Comparison of ENCODE assay signal across 11 cellular contexts in the genomic region with DNA sequence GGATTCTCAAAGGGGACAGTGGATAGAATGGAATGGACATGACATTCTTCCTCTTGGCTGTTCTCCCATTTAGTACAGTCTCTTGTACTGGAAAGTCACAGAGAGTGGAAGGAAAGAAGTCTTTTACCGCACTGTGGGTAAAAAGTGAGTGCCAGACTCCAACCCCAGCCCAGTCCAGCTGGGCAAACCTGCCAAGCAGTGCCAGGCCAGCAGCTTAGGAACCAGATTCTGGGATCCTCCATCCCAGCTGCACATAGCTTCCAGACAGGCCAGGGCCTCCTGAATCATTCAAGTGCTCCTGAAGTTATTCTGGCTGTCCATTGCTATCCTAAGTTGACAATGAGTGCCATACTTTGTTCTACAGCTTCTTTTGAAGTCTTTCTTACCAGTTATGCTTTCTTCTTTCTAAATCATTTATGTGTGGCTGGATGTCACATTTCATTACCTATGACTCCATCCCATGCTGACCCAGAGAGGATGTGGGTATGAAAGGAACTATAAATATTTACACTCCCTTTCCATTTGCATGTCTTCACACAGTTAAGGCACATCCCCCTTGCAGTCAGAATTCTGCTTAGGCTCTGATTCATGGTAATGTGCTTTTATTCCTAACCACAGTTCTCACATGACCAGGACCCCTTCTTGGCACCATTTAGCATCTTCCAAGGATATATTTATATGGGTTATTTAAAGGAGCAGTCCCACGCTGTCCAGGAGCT.
A peak's percentile ranks its signal among the peaks of the same experiment; 100 is the strongest.
DNase-seq lines count a peak whose midpoint lies in the region; ATAC-seq and TF ChIP-seq lines count a peak whose summit lies in the region.
"Had no signal": no experiment of that assay in that cellular context is flagged by ENCODE, and none has a peak within 500 bp of the region (broad histone marks: within the 10 kb centered on the region; RNA-seq: fewer than 3 reads in every experiment).

No MANE protein-coding gene starts in this region.

- H3K9me3 ChIP-seq in PC-3 (ENCODE audit: low read length) (no peaks in the 10 kb centered on the region), MM.1S (replicated peaks; ENCODE audit: insufficient read depth, low read length) (no peaks in the 10 kb centered on the region), testis (no peaks in the 10 kb centered on the region)
- H3K9me3 ChIP-seq: pancreas had no signal

- BruUV-seq in PC-3 (replicated peaks; lab: Mats Ljungman, UMichigan): no TSS peak

- H2AFZ ChIP-seq in PC-3 (ENCODE audit: low read length): no peak overlapping the region
- no peak overlapping the region for H2AFZ ChIP-seq in MM.1S (ENCODE audit: low read length)

- no peaks in the 10 kb centered on the region for H3K79me2 ChIP-seq in PC-3 (ENCODE audit: low read length)
- no peaks in the 10 kb centered on the region for H3K79me2 ChIP-seq in MM.1S (ENCODE audit: low read length)

- POLR2A ChIA-PET in PC-3 (lab: Charles Lee; ENCODE audit: unreplicated experiment): no interaction called here

- H3K27me3 ChIP-seq in PC-3 (ENCODE audit: low read length): no peaks in the 10 kb centered on the region
- no peaks in the 10 kb centered on the region for H3K27me3 ChIP-seq in dorsolateral prefrontal cortex
- H3K27me3 ChIP-seq in MM.1S (replicated peaks; ENCODE audit: insufficient read depth, low read length): no peaks in the 10 kb centered on the region
- no peaks in the 10 kb centered on the region for H3K27me3 ChIP-seq in testis
- H3K27me3 ChIP-seq: pancreas had no signal

- no peak for TF ChIP-seq POLR2A in testis (IDR thresholded peaks at IDR 0.05)

- peak overlapping the region; percentile 53 for H3K4me2 ChIP-seq in PC-3 (ENCODE audit: low read length)
- H3K4me2 ChIP-seq in MM.1S (ENCODE audit: low read depth, low read length): no peak overlapping the region

- H3K4me1 ChIP-seq in PC-3 (ENCODE audit: insufficient read depth, low read length) (peaks cover 22% of the 10 kb centered on the region), MM.1S (ENCODE audit: low read length) (no peaks in the 10 kb centered on the region), testis (no peaks in the 10 kb centered on the region)
- H3K4me1 ChIP-seq: pancreas had no signal

- H3K9ac ChIP-seq in PC-3 (ENCODE audit: low read length): peak overlapping the region; percentile 41
- no peak overlapping the region for H3K9ac ChIP-seq in MM.1S (ENCODE audit: low read length)

- TF ChIP-seq CTCF in PC-3 (conservative IDR thresholded peaks at IDR 0.05; ENCODE audit: low read depth, low read length) (no peak), dorsolateral prefrontal cortex (IDR thresholded peaks at IDR 0.05 in 54 of 56, conservative IDR thresholded peaks at IDR 0.05 in 2 of 56; ENCODE audit: low read depth in 1 of 56, partially characterized antibody in 56 of 56) (no peak), MM.1S (IDR thresholded peaks at IDR 0.05; ENCODE audit: low read length) (no peak), testis (IDR thresholded peaks at IDR 0.05) (no peak)

- peak; percentile 94 for DNase-seq in GM04504 (ENCODE audit: low read depth)
- peak; percentile 88 for DNase-seq in PC-3
- no peak for DNase-seq in dorsolateral prefrontal cortex
- peak; percentile 74 for DNase-seq in skeletal muscle cell (ENCODE audit: low read depth)
- no peak for DNase-seq in activated CD4-positive, alpha-beta T cell treated with anti-CD3 and anti-CD28 coated beads for 48 hours
- DNase-seq in MM.1S: no peak
- DNase-seq in DMS 273 (lab: John Stamatoyannopoulos, UW; ENCODE audit: unreplicated experiment): no peak
- no peak for DNase-seq in testis
- DNase-seq: KBM-7, kidney, pancreas had no signal

- intact Hi-C loops in PC-3 (cut with micrococcal nuclease): no loop called here
- intact Hi-C loops in dorsolateral prefrontal cortex (cut with DNase I): no loop called here
- intact Hi-C loops in testis (cut with DNase I; ENCODE audit: low total_unique reads): no loop called here

- no peaks in the 10 kb centered on the region for H3K36me3 ChIP-seq in PC-3 (ENCODE audit: low read depth, low read length)
- H3K36me3 ChIP-seq in MM.1S (replicated peaks; ENCODE audit: insufficient read depth, low read length): no peaks in the 10 kb centered on the region
- H3K36me3 ChIP-seq in testis (ENCODE audit: low read depth, missing control alignments): no peaks in the 10 kb centered on the region
- H3K36me3 ChIP-seq: pancreas had no signal

- H4K20me1 ChIP-seq in PC-3 (ENCODE audit: low read length) (no peaks in the 10 kb centered on the region), MM.1S (ENCODE audit: insufficient read depth, low read length) (no peaks in the 10 kb centered on the region)

- H3K4me3 ChIP-seq in PC-3 (ENCODE audit: low read length) (no peak overlapping the region), dorsolateral prefrontal cortex (peak overlapping the region in 2 of 59 donors; percentile 28 to 31), skeletal muscle cell (ENCODE audit: low read depth, low read length) (no peak overlapping the region), MM.1S (ENCODE audit: low read length) (no peak overlapping the region), testis (no peak overlapping the region)
- H3K4me3 ChIP-seq: pancreas had no signal

- WGBS in testis, 2 donors: 72 to 81% methylated on average over 2 of the region's 2 CpGs

- CTCF ChIA-PET in PC-3 (lab: Charles Lee): interaction anchor here (0.6 kb wide), 1 partner anchor 325 kb away, joined by 3 read pairs; no protein-coding TSS in a partner anchor

- ATAC-seq in PC-3: peak; percentile 99
- ATAC-seq: pancreas had no signal

- H3K27ac ChIP-seq in PC-3 (ENCODE audit: low read length) (peak overlapping the region; percentile 89), dorsolateral prefrontal cortex (peak overlapping the region in 56 of 59 donors; percentile 12 to 93 (median 79)), MM.1S (ENCODE audit: low read length) (no peak overlapping the region), testis (no peak overlapping the region)
- H3K27ac ChIP-seq: pancreas had no signal

- H3F3A ChIP-seq in PC-3 (ENCODE audit: low read length, unreplicated experiment) (no peaks in the 10 kb centered on the region), MM.1S (ENCODE audit: insufficient read depth, low read length) (no peaks in the 10 kb centered on the region)

- H3K9me2 ChIP-seq in PC-3 (replicated peaks; ENCODE audit: low read length) (no peaks in the 10 kb centered on the region), MM.1S (replicated peaks; ENCODE audit: insufficient read depth, low read length) (no peaks in the 10 kb centered on the region)

Comparison
In these comparisons a context has a peak if more than half of its experiments do, and no peak if none do; other contexts are left out.
1. DNase-seq: peak in GM04504 (single experiment), PC-3 (single experiment) and skeletal muscle cell (single experiment); none in dorsolateral prefrontal cortex (0 of 10), activated CD4-positive, alpha-beta T cell treated with anti-CD3 and anti-CD28 coated beads for 48 hours (single experiment), MM.1S (single experiment), DMS 273 (single experiment) and testis (single experiment).
2. H3K27ac ChIP-seq: peak in PC-3 (single experiment) and dorsolateral prefrontal cortex (56 of 59); none in MM.1S (single experiment) and testis (0 of 2).